ENCODE assay signal across 1 cellular context in genomic region chr19:48325265-48325910, GRCh38.
TF ChIP-seq lines count a peak whose summit lies in the region.

EMP3 (plus strand) TSS chr19:48325552; CDS start chr19:48326845, 1,293 bp downstream.

TF ChIP-seq in K562, 482 proteins besides CTCF, POLR2A, EP300 and RAD21 (continued from another document and continues in another):
- TF ChIP-seq UBTF (IDR thresholded peaks at IDR 0.05; ENCODE audit: borderline replicate concordance in 1 of 2, low read depth in 2 of 2, low read length in 2 of 2) (peak; percentile 21 to 76; a peak in 2 of 4 replicates), ZNF354B (CRISPR knock-in tag; IDR thresholded peaks at IDR 0.05) (no peak), ZNF830 (CRISPR knock-in tag; IDR thresholded peaks at IDR 0.05) (no peak), NR1H2 (CRISPR knock-in tag; IDR thresholded peaks at IDR 0.05) (no peak), E2F1 (CRISPR knock-in tag; IDR thresholded peaks at IDR 0.05) (no peak), TFAM (CRISPR knock-in tag; conservative IDR thresholded peaks at IDR 0.05) (no peak), ZNF668 (CRISPR knock-in tag; IDR thresholded peaks at IDR 0.05) (no peak), ARID4B (CRISPR knock-in tag; IDR thresholded peaks at IDR 0.05) (no peak), ZFP91 (CRISPR knock-in tag; IDR thresholded peaks at IDR 0.05) (no peak), ZNF280B (CRISPR knock-in tag; IDR thresholded peaks at IDR 0.05) (no peak), CBX5 (IDR thresholded peaks at IDR 0.05; ENCODE audit: borderline replicate concordance, low read depth) (no peak), ARID3A (IDR thresholded peaks at IDR 0.05; ENCODE audit: borderline replicate concordance, low read depth, low read length) (no peak), ZBTB7A (IDR thresholded peaks at IDR 0.05; ENCODE audit: borderline replicate concordance, control insufficient read depth, low read depth, low read length) (peak; percentile 80; the same call in 1 of the 2 replicates), SFPQ (IDR thresholded peaks at IDR 0.05; ENCODE audit: low read depth, low read length) (no peak), MCM3 (IDR thresholded peaks at IDR 0.05) (no peak), L3MBTL2 (IDR thresholded peaks at IDR 0.05) (peak; percentile 14; the same call in 1 of the 2 replicates), CBX3 (IDR thresholded peaks at IDR 0.05; ENCODE audit: borderline replicate concordance in 1 of 2, low read length in 2 of 2) (no peak; a peak in 1 of 3 replicates), CHD1 (IDR thresholded peaks at IDR 0.05; ENCODE audit: low read length) (peak; percentile 86), VEZF1 (CRISPR knock-in tag; IDR thresholded peaks at IDR 0.05) (peak; percentile 91), ZFP36 (IDR thresholded peaks at IDR 0.05; ENCODE audit: low read depth, low read length, partially characterized antibody) (no peak), HDAC6 (IDR thresholded peaks at IDR 0.05; ENCODE audit: low read depth, low read length) (no peak), BRCA1 (IDR thresholded peaks at IDR 0.05) (no peak), BRCA1 (CRISPR knock-in tag; IDR thresholded peaks at IDR 0.05) (no peak), HMGXB4 (CRISPR knock-in tag; IDR thresholded peaks at IDR 0.05) (no peak), SMARCA5 (IDR thresholded peaks at IDR 0.05) (no peak; the same call in 1 of the 2 replicates), ZBTB34 (CRISPR knock-in tag; IDR thresholded peaks at IDR 0.05) (no peak), ATF7 (IDR thresholded peaks at IDR 0.05) (no peak), LARP7 (IDR thresholded peaks at IDR 0.05) (peak; percentile 95), SRSF1 (IDR thresholded peaks at IDR 0.05; ENCODE audit: low read depth, low read length) (no peak), POU5F1 (IDR thresholded peaks at IDR 0.05; ENCODE audit: borderline replicate concordance, low read depth, low read length, partially characterized antibody) (no peak), NFYB (IDR thresholded peaks at IDR 0.05; ENCODE audit: extremely low read depth, insufficient read length) (no peak), ZNF778 (CRISPR knock-in tag; IDR thresholded peaks at IDR 0.05) (no peak), NR2C2 (CRISPR knock-in tag; IDR thresholded peaks at IDR 0.05) (no peak), NR2C2 (tag; IDR thresholded peaks at IDR 0.05) (no peak; the same call in 1 of the 2 replicates), POLR2G (IDR thresholded peaks at IDR 0.05; ENCODE audit: low read depth, low read length) (peak; percentile 55; the same call in 1 of the 2 replicates), ZNF311 (CRISPR knock-in tag; IDR thresholded peaks at IDR 0.05) (0 out of 2 replicates have a peak, but pooled peaks have one; percentile 34), ZNF740 (CRISPR knock-in tag; IDR thresholded peaks at IDR 0.05) (peak; percentile 57; the same call in 1 of the 2 replicates), ZNF740 (tag; IDR thresholded peaks at IDR 0.05) (no peak), POLR3G (IDR thresholded peaks at IDR 0.05; ENCODE audit: extremely low read depth, insufficient read length, insufficient replicate concordance) (no peak), RBM17 (IDR thresholded peaks at IDR 0.05; ENCODE audit: borderline replicate concordance, low read depth, low read length) (no peak)
